1 cellular context compared by ENCODE assay signal in genomic region chr20:35448788-35449373, GRCh38.
A peak's percentile ranks its signal among the peaks of the same experiment; 100 is the strongest.
TF ChIP-seq lines count a peak whose summit lies in the region.

No MANE protein-coding gene starts in this region.

TF ChIP-seq in HepG2, 621 proteins besides CTCF, POLR2A, EP300 and RAD21:
- TF ChIP-seq YEATS2 (CRISPR knock-in tag; IDR thresholded peaks at IDR 0.05; ENCODE audit: borderline replicate concordance) (no peak), ZFP37 (CRISPR knock-in tag; IDR thresholded peaks at IDR 0.05; ENCODE audit: borderline replicate concordance) (no peak), ZNF121 (CRISPR knock-in tag; IDR thresholded peaks at IDR 0.05) (peak; percentile 97), MAZ (IDR thresholded peaks at IDR 0.05; ENCODE audit: borderline replicate concordance, low read depth, low read length) (no peak), MAZ (CRISPR knock-in tag; IDR thresholded peaks at IDR 0.05; ENCODE audit: low read depth) (no peak), STAT5B (CRISPR knock-in tag; IDR thresholded peaks at IDR 0.05) (no peak), ZMYM3 (CRISPR knock-in tag; IDR thresholded peaks at IDR 0.05) (peak; percentile 76; the same call in 1 of the 2 replicates), ETV5 (CRISPR knock-in tag; IDR thresholded peaks at IDR 0.05; ENCODE audit: borderline replicate concordance) (no peak), E2F1 (CRISPR knock-in tag; IDR thresholded peaks at IDR 0.05) (no peak), U2AF2 (IDR thresholded peaks at IDR 0.05; ENCODE audit: low read depth, low read length) (no peak), KDM3A (CRISPR knock-in tag; IDR thresholded peaks at IDR 0.05; ENCODE audit: low read depth) (no peak), ZNF160 (CRISPR knock-in tag; IDR thresholded peaks at IDR 0.05) (no peak), ZNF770 (CRISPR knock-in tag; IDR thresholded peaks at IDR 0.05) (peak; percentile 37; the same call in 1 of the 2 replicates), MEIS2 (CRISPR knock-in tag; IDR thresholded peaks at IDR 0.05) (0 out of 2 replicates have a peak, but pooled peaks have one; percentile 43), NFAT5 (CRISPR knock-in tag; IDR thresholded peaks at IDR 0.05) (peak; percentile 21; the same call in 1 of the 2 replicates), TEAD3 (CRISPR knock-in tag; optimal IDR thresholded peaks at IDR 0.05; ENCODE audit: borderline replicate concordance) (peak; percentile 34), SIN3B (IDR thresholded peaks at IDR 0.05; ENCODE audit: low read length) (no peak), HNRNPL (IDR thresholded peaks at IDR 0.05; ENCODE audit: low read depth, low read length) (no peak), ZNF598 (CRISPR knock-in tag; IDR thresholded peaks at IDR 0.05; ENCODE audit: borderline replicate concordance) (peak; percentile 60; the same call in 1 of the 2 replicates), CEBPG (CRISPR knock-in tag; IDR thresholded peaks at IDR 0.05) (peak; percentile 31; the same call in 1 of the 2 replicates), KDM1A (CRISPR knock-in tag; IDR thresholded peaks at IDR 0.05) (peak; percentile 13; the same call in 1 of the 2 replicates), TFDP2 (CRISPR knock-in tag; IDR thresholded peaks at IDR 0.05) (no peak), BORCS8-MEF2B (CRISPR knock-in tag; IDR thresholded peaks at IDR 0.05) (no peak), THAP8 (CRISPR knock-in tag; IDR thresholded peaks at IDR 0.05; ENCODE audit: borderline replicate concordance) (no peak), MAFK (conservative IDR thresholded peaks at IDR 0.05 in 1 of 2, IDR thresholded peaks at IDR 0.05 in 1 of 2; ENCODE audit: low read length in 2 of 2) (peak in 1 of 2 experiments; percentile 14; a peak in 1 of 4 replicates), HOXA3 (CRISPR knock-in tag; IDR thresholded peaks at IDR 0.05) (peak; percentile 39; the same call in 1 of the 2 replicates), ZNF441 (CRISPR knock-in tag; IDR thresholded peaks at IDR 0.05; ENCODE audit: borderline replicate concordance) (no peak), ZNF451 (CRISPR knock-in tag; IDR thresholded peaks at IDR 0.05) (no peak), ZNF260 (CRISPR knock-in tag; IDR thresholded peaks at IDR 0.05; ENCODE audit: borderline replicate concordance, low read depth) (no peak), CAMTA2 (CRISPR knock-in tag; IDR thresholded peaks at IDR 0.05; ENCODE audit: borderline replicate concordance) (no peak), ESRRA (CRISPR knock-in tag; IDR thresholded peaks at IDR 0.05; ENCODE audit: low read depth) (no peak), ZNF3 (CRISPR knock-in tag; IDR thresholded peaks at IDR 0.05) (peak; percentile 59; the same call in 1 of the 2 replicates), ZNF331 (CRISPR knock-in tag; IDR thresholded peaks at IDR 0.05) (no peak), TEAD2 (CRISPR knock-in tag; IDR thresholded peaks at IDR 0.05) (0 out of 2 replicates have a peak, but pooled peaks have one; percentile 62)
- TF ChIP-seq, protein P1, sequence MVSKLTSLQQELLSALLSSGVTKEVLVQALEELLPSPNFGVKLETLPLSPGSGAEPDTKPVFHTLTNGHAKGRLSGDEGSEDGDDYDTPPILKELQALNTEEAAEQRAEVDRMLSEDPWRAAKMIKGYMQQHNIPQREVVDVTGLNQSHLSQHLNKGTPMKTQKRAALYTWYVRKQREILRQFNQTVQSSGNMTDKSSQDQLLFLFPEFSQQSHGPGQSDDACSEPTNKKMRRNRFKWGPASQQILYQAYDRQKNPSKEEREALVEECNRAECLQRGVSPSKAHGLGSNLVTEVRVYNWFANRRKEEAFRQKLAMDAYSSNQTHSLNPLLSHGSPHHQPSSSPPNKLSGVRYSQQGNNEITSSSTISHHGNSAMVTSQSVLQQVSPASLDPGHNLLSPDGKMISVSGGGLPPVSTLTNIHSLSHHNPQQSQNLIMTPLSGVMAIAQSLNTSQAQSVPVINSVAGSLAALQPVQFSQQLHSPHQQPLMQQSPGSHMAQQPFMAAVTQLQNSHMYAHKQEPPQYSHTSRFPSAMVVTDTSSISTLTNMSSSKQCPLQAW (CRISPR knock-in tag; IDR thresholded peaks at IDR 0.05): peak; percentile 43; the same call in 1 of the 2 replicates
- TF ChIP-seq, protein P2, sequence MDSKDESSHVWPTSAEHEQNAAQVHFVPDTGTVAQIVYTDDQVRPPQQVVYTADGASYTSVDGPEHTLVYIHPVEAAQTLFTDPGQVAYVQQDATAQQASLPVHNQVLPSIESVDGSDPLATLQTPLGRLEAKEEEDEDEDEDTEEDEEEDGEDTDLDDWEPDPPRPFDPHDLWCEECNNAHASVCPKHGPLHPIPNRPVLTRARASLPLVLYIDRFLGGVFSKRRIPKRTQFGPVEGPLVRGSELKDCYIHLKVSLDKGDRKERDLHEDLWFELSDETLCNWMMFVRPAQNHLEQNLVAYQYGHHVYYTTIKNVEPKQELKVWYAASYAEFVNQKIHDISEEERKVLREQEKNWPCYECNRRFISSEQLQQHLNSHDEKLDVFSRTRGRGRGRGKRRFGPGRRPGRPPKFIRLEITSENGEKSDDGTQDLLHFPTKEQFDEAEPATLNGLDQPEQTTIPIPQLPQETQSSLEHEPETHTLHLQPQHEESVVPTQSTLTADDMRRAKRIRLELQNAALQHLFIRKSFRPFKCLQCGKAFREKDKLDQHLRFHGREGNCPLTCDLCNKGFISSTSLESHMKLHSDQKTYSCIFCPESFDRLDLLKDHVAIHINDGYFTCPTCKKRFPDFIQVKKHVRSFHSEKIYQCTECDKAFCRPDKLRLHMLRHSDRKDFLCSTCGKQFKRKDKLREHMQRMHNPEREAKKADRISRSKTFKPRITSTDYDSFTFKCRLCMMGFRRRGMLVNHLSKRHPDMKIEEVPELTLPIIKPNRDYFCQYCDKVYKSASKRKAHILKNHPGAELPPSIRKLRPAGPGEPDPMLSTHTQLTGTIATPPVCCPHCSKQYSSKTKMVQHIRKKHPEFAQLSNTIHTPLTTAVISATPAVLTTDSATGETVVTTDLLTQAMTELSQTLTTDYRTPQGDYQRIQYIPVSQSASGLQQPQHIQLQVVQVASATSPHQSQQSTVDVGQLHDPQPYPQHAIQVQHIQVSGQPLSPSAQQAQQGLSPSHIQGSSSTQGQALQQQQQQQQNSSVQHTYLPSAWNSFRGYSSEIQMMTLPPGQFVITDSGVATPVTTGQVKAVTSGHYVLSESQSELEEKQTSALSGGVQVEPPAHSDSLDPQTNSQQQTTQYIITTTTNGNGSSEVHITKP (CRISPR knock-in tag; IDR thresholded peaks at IDR 0.05; ENCODE audit: low read depth): no peak
TF ChIP-seq in HepG2: peak in this region for 14.
